Comparison of ENCODE assay signal across 17 cellular contexts in the genomic region with DNA sequence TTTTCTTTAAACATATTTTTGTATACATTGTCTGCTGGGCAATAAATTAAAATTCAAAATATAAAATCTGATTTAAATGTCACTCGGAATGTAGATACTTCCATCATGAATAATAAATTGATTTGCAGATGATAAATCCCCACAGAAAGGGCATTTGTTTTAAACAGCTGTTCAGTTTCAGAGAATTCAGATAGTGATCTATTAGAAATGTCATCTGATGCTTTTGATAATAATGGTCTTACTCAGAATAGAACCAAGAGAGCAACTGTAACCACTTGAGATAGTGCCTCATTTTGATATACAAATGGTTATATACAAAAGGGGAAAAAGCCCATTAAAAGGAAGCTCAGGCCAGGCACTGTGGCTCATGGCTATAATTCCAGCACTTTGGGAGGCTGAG. TPM values are rescaled to one million over a fixed set of nuclear protein-coding genes. Genes with fewer than 3 reads are reported as not detected.
DNase-seq lines count a peak whose midpoint lies in the region; ATAC-seq, FAIRE-seq and TF ChIP-seq lines count a peak whose summit lies in the region.
"Had no signal": no experiment of that assay in that cellular context is flagged by ENCODE, and none has a peak within 500 bp of the region (broad histone marks: within the 10 kb centered on the region; RNA-seq: fewer than 3 reads in every experiment).

No MANE protein-coding gene starts in this region.

- H3K27me3 Mint-ChIP-seq in WTC11 (ENCODE audit: low read depth) = no peaks in the 10 kb centered on the region
- H3K27me3 Mint-ChIP-seq: CD4-positive, alpha-beta memory T cell; IgD-negative memory B cell had no signal

- H3K4me1 ChIP-seq in Karpas-422 (ENCODE audit: low read length) = peaks cover 82% of the 10 kb centered on the region

- H2AFZ ChIP-seq in Karpas-422 (ENCODE audit: low read length) = no peak overlapping the region

- H3K9me3 ChIP-seq in Karpas-422 (ENCODE audit: low read length) = no peaks in the 10 kb centered on the region
- H3K9me3 ChIP-seq: A549, BE2C had no signal

- DNase-seq in GM18507 (ENCODE audit: extremely low spot score, insufficient read length, low read depth) = no peak
- no peak for DNase-seq in Karpas-422
- DNase-seq in dorsolateral prefrontal cortex = no peak
- no peak for DNase-seq in stimulated activated effector memory CD8-positive, alpha-beta T cell treated with anti-CD3 and anti-CD28 coated beads, Interleukin-12 subunit alpha, Interleukin-12 subunit beta, amount 100 ng/mL, for 72 hours (ENCODE audit: low spot score in 2 of 2)
- DNase-seq in SIG-M5 treated with dmso at 0.1 percent for 504 hours (lab: John Stamatoyannopoulos, UW; ENCODE audit: unreplicated experiment) = no peak
- DNase-seq in WTC11 (ENCODE audit: low spot score) = no peak
- DNase-seq: BE2C; CD4-positive, alpha-beta memory T cell; DMS79 treated with DMSO at 0.1 percent for 48 hours; EL had no signal

- peak overlapping the region; percentile 46 for H3K9ac ChIP-seq in Karpas-422 (ENCODE audit: low read length)

- H3K4me2 ChIP-seq in Karpas-422 (ENCODE audit: low read depth, low read length, poor library complexity, severe bottlenecking) = peak overlapping the region; percentile 71
- H3K4me2 ChIP-seq: A549 had no signal

- H3K4me1 Mint-ChIP-seq in stimulated activated effector memory CD8-positive, alpha-beta T cell treated with anti-CD3 and anti-CD28 coated beads, Interleukin-12 subunit alpha, Interleukin-12 subunit beta, amount 100 ng/mL, for 72 hours = peaks cover 54% of the 10 kb centered on the region
- peaks cover 37% of the 10 kb centered on the region for H3K4me1 Mint-ChIP-seq in WTC11

- H3K27me3 ChIP-seq in Karpas-422 (ENCODE audit: low read length) = no peaks in the 10 kb centered on the region
- no peaks in the 10 kb centered on the region for H3K27me3 ChIP-seq in dorsolateral prefrontal cortex
- H3K27me3 ChIP-seq: BE2C had no signal

- H3K4me3 ChIP-seq in Karpas-422 (ENCODE audit: low read length) (peak overlapping the region; percentile 33), dorsolateral prefrontal cortex (peak overlapping the region in 1 of 59 donors; percentile 15)
- H3K4me3 ChIP-seq: A549 had no signal

- H3K79me2 ChIP-seq in Karpas-422 (ENCODE audit: low read length) = peaks cover 92% of the 10 kb centered on the region

- H3K9me3 Mint-ChIP-seq in stimulated activated effector memory CD8-positive, alpha-beta T cell treated with anti-CD3 and anti-CD28 coated beads, Interleukin-12 subunit alpha, Interleukin-12 subunit beta, amount 100 ng/mL, for 72 hours = no peaks in the 10 kb centered on the region
- H3K9me3 Mint-ChIP-seq in WTC11 = 0 out of 2 replicates have a peak, but pooled peaks cover 7% of the 10 kb centered on the region
- H3K9me3 Mint-ChIP-seq: CD4-positive, alpha-beta memory T cell; IgD-negative memory B cell had no signal

- H3K36me3 ChIP-seq in Karpas-422 (ENCODE audit: insufficient read depth, low read length) = no peaks in the 10 kb centered on the region
- H3K36me3 ChIP-seq: BE2C had no signal

- CTCF ChIA-PET in WTC11 (lab: Charles Lee) = no interaction called here

- H3K4me3 Mint-ChIP-seq in stimulated activated effector memory CD8-positive, alpha-beta T cell treated with anti-CD3 and anti-CD28 coated beads, Interleukin-12 subunit alpha, Interleukin-12 subunit beta, amount 100 ng/mL, for 72 hours = no peak overlapping the region
- H3K4me3 Mint-ChIP-seq in WTC11 = no peak overlapping the region
- H3K4me3 Mint-ChIP-seq: CD4-positive, alpha-beta memory T cell; IgD-negative memory B cell had no signal

- peaks cover 6% of the 10 kb centered on the region for H3K36me3 Mint-ChIP-seq in stimulated activated effector memory CD8-positive, alpha-beta T cell treated with anti-CD3 and anti-CD28 coated beads, Interleukin-12 subunit alpha, Interleukin-12 subunit beta, amount 100 ng/mL, for 72 hours
- no peaks in the 10 kb centered on the region for H3K36me3 Mint-ChIP-seq in WTC11
- H3K36me3 Mint-ChIP-seq: CD4-positive, alpha-beta memory T cell had no signal

- POLR2A ChIA-PET in WTC11 (lab: Charles Lee) = no interaction called here

- no peak overlapping the region for H3K27ac Mint-ChIP-seq in stimulated activated effector memory CD8-positive, alpha-beta T cell treated with anti-CD3 and anti-CD28 coated beads, Interleukin-12 subunit alpha, Interleukin-12 subunit beta, amount 100 ng/mL, for 72 hours
- no peak overlapping the region for H3K27ac Mint-ChIP-seq in WTC11
- H3K27ac Mint-ChIP-seq: IgD-negative memory B cell had no signal

- TF ChIP-seq CTCF in dorsolateral prefrontal cortex (IDR thresholded peaks at IDR 0.05 in 54 of 56, conservative IDR thresholded peaks at IDR 0.05 in 2 of 56; ENCODE audit: low read depth in 1 of 56, partially characterized antibody in 56 of 56) (no peak), WTC11 (IDR thresholded peaks at IDR 0.05) (no peak)

- FAIRE-seq in GM18507 (lab: Jason Lieb, UNC) = peak; percentile 54
- FAIRE-seq: A549, G401.6, GM12892 had no signal

- H3K9me2 ChIP-seq in Karpas-422 (replicated peaks; ENCODE audit: insufficient read depth, low read length) = no peaks in the 10 kb centered on the region

- intact Hi-C loops in dorsolateral prefrontal cortex (cut with DNase I) = loop anchor here in 1 of 2 donors (5.0 kb wide), 1 partner anchor 45 kb away; no protein-coding TSS in a partner anchor

- ATAC-seq in stimulated activated effector memory CD8-positive, alpha-beta T cell treated with anti-CD3 and anti-CD28 coated beads, Interleukin-12 subunit alpha, Interleukin-12 subunit beta, amount 100 ng/mL, for 72 hours = peak; percentile 40
- ATAC-seq in HG03095 (IDR thresholded peaks at IDR 0.05; ENCODE audit: unreplicated experiment) (no peak), WTC11 (no peak)
- ATAC-seq: A549, HCT116 had no signal

- H4K20me1 ChIP-seq in Karpas-422 (ENCODE audit: insufficient read depth, low read depth, low read length) = no peaks in the 10 kb centered on the region

- peak overlapping the region; percentile 91 for H3K27ac ChIP-seq in Karpas-422 (ENCODE audit: low read length)
- H3K27ac ChIP-seq in dorsolateral prefrontal cortex = peak overlapping the region in 30 of 59 donors; percentile 1 to 69 (median 43)
- H3K27ac ChIP-seq: A549, C4-2B had no signal

TF ChIP-seq in WTC11, 78 proteins besides CTCF, POLR2A, EP300 and RAD21:
- TF ChIP-seq ATF6 (CRISPR knock-in tag; IDR thresholded peaks at IDR 0.05) = no peak
- no peak for TF ChIP-seq USF1 (CRISPR knock-in tag; IDR thresholded peaks at IDR 0.05)
- no peak for TF ChIP-seq USF2 (CRISPR knock-in tag; IDR thresholded peaks at IDR 0.05)

RNA-seq across cellular contexts. Expression of gene CDK17, which starts 43.4 kb away (rescaled TPM):
- total RNA-seq in Karpas-422 (2014; rRNA removed; shearing (Covaris generic); ENCODE audit: low replicate concordance) = 35.6 and 71.2 TPM in 2 replicates
- total RNA-seq in dorsolateral prefrontal cortex (100 to 1,000 TPM in 46 of 120 experiments, 10 to 100 TPM in 74; 56.6 to 132 (median 97.6) TPM), WTC11 (2021) (18.7 to 20.0 TPM (median 19.4 TPM) in 3 replicates)
